In genomic region chr3:61562810-61563613, GRCh38 we compare ENCODE assay signal across 8 cellular contexts. TPM values are rescaled to one million over a fixed set of nuclear protein-coding genes. Genes with fewer than 3 reads are reported as not detected.
A peak's percentile ranks its signal among the peaks of the same experiment; 100 is the strongest.
DNase-seq lines count a peak whose midpoint lies in the region; ATAC-seq, FAIRE-seq and TF ChIP-seq lines count a peak whose summit lies in the region.

No MANE protein-coding gene starts in this region.

- H3K27ac ChIP-seq in RWPE1 (peak overlapping the region; percentile 96), neural cell (ENCODE audit: low read length) (peak overlapping the region; percentile 96)

- no peaks in the 10 kb centered on the region for H3K27me3 ChIP-seq in neural cell (ENCODE audit: insufficient read depth, low read depth, low read length)

- H3K9me3 ChIP-seq in neural cell (ENCODE audit: low read length), result no peaks in the 10 kb centered on the region

- no peaks in the 10 kb centered on the region for H3K9me2 ChIP-seq in neural cell (ENCODE audit: insufficient read depth, low read length)

- CTCF ChIA-PET in RWPE1 (lab: Yijun Ruan, JAX), result no interaction called here

- TF ChIP-seq CTCF in RWPE1 (conservative IDR thresholded peaks at IDR 0.05; ENCODE audit: low read depth), result no peak
- no peak for TF ChIP-seq CTCF in fibroblast of mammary gland (conservative IDR thresholded peaks at IDR 0.05; ENCODE audit: control insufficient read depth, insufficient read depth, low read depth, low read length)
- TF ChIP-seq CTCF in neural cell (IDR thresholded peaks at IDR 0.05; ENCODE audit: poor library complexity, severe bottlenecking), result no peak

- TF ChIP-seq RAD21 in neural cell (conservative IDR thresholded peaks at IDR 0.05), result peak; percentile 33

- H3K4me2 ChIP-seq in neural cell (ENCODE audit: low read length), result peak overlapping the region; percentile 98

- TF ChIP-seq EP300 in neural cell (conservative IDR thresholded peaks at IDR 0.05; ENCODE audit: poor library complexity, severe bottlenecking), result no peak

- H2AFZ ChIP-seq in neural cell (ENCODE audit: low read depth, low read length), result peak overlapping the region; percentile 65

- H3F3A ChIP-seq in neural cell (ENCODE audit: insufficient read depth, low read length, poor library complexity, severe bottlenecking), result no peaks in the 10 kb centered on the region

- H3K9ac ChIP-seq in neural cell (ENCODE audit: low read length), result peak overlapping the region; percentile 95

- FAIRE-seq in GM12891 (lab: Jason Lieb, UNC), result no peak

- no peaks in the 10 kb centered on the region for H4K20me1 ChIP-seq in neural cell (ENCODE audit: insufficient read depth)

- no peaks in the 10 kb centered on the region for H3K36me3 ChIP-seq in neural cell (ENCODE audit: insufficient read depth, low read length)

- TF ChIP-seq POLR2A in GM12891 (IDR thresholded peaks at IDR 0.05; ENCODE audit: low read depth, low read length), result no peak

- POLR2A ChIA-PET in RWPE1 (lab: Yijun Ruan, JAX; ENCODE audit: low non-redundant PET), result interaction anchor here (0.6 kb wide), 1 partner anchor 120 kb away, joined by 3 read pairs; no protein-coding TSS in a partner anchor

- peaks cover 50% of the 10 kb centered on the region for H3K79me2 ChIP-seq in neural cell (replicated peaks; ENCODE audit: insufficient read depth, low read length)

- DNase-seq in GM12891 (ENCODE audit: insufficient read length, low spot score) (peak; percentile 13), RWPE1 (ENCODE audit: low spot score) (peak; percentile 17), fibroblast of mammary gland (ENCODE audit: low read depth) (no peak), mesenteric fat pad (ENCODE audit: low spot score) (no peak), NCI-H1694 (lab: John Stamatoyannopoulos, UW) (no peak), NCI-H187 (lab: John Stamatoyannopoulos, UW) (no peak)

- ATAC-seq in HG03354 (IDR thresholded peaks at IDR 0.05; ENCODE audit: poor library complexity, severe bottlenecking, unreplicated experiment), result no peak

- peak overlapping the region; percentile 89 for H3K4me3 ChIP-seq in fibroblast of mammary gland (ENCODE audit: control insufficient read depth, low read depth, low read length)
- peak overlapping the region; percentile 97 for H3K4me3 ChIP-seq in neural cell (ENCODE audit: low read length)

TF ChIP-seq in GM12891, 5 proteins besides CTCF, POLR2A, EP300 and RAD21:
- TF ChIP-seq SPI1 (IDR thresholded peaks at IDR 0.05; ENCODE audit: low read depth, low read length), result no peak
- no peak for TF ChIP-seq POU2F2 (IDR thresholded peaks at IDR 0.05; ENCODE audit: low read depth, low read length)
- no peak for TF ChIP-seq POLR2AphosphoS5 (IDR thresholded peaks at IDR 0.05; ENCODE audit: low read depth, low read length)
- no peak for TF ChIP-seq PAX5 (IDR thresholded peaks at IDR 0.05; ENCODE audit: insufficient read depth, low read length, severe bottlenecking)
- no peak for TF ChIP-seq TAF1 (IDR thresholded peaks at IDR 0.05; ENCODE audit: low read depth, low read length)

TF ChIP-seq in neural cell, 6 proteins besides CTCF, POLR2A, EP300 and RAD21:
- peak; percentile 42 for TF ChIP-seq REST (IDR thresholded peaks at IDR 0.05; ENCODE audit: borderline replicate concordance)
- no peak for TF ChIP-seq SMC3 (conservative IDR thresholded peaks at IDR 0.05; ENCODE audit: poor library complexity)
- TF ChIP-seq MXI1 (conservative IDR thresholded peaks at IDR 0.05; ENCODE audit: poor library complexity, severe bottlenecking), result peak; percentile 30
- peak; percentile 62 for TF ChIP-seq TAF1 (IDR thresholded peaks at IDR 0.05; ENCODE audit: low read depth)

RNA-seq across cellular contexts. Expression of gene PTPRG, which starts 1.6 kb away (rescaled TPM):
- polyA plus RNA-seq in GM12891 (2012; ENCODE audit: low read depth, missing spikeins), result 3.6 TPM
- 31.3 and 33.1 TPM in 2 replicates for polyA plus RNA-seq in neural cell
- 150 and 174 TPM in 2 replicates for polyA minus RNA-seq in neural cell
- 124 TPM for total RNA-seq in mesenteric fat pad

Comparison
In these comparisons a context has a peak if more than half of its experiments do, and no peak if none do; other contexts are left out.
1. DNase-seq: peak in GM12891 (single experiment) and RWPE1 (single experiment); none in fibroblast of mammary gland (single experiment), mesenteric fat pad (single experiment), NCI-H1694 (single experiment) and NCI-H187 (0 of 2).